In the genomic region with DNA sequence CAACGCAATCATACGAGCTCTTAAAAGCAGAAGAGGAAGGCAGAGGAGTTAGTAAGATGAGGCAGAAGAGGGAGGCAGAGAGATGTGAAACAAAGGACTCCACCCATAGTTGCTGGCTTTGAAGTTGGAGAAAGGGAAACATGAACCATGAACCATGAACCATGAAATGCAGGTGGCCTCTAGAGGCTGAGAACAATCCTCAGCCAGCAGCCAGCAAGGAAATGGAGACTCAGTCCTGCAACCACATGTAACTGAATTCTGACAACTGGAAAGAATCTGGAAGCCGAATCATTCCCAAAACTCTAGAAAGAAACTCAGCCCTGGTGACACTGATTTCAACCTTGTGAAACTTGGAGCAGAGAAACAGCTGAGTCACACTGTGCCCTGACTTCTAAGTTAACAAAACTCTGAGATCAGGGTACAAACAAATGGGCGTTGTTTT, we compare ENCODE assay signal across 8 cellular contexts. TPM values are rescaled to one million over a fixed set of nuclear protein-coding genes. Genes with fewer than 3 reads are reported as not detected.
DNase-seq lines count a peak whose midpoint lies in the region; TF ChIP-seq lines count a peak whose summit lies in the region.

No MANE protein-coding gene starts in this region.

- TF ChIP-seq CTCF in MCF 10A (IDR thresholded peaks at IDR 0.05; ENCODE audit: unreplicated experiment) (no peak), breast epithelium (IDR thresholded peaks at IDR 0.05) (no peak), MM.1S (IDR thresholded peaks at IDR 0.05; ENCODE audit: low read length) (peak; percentile 24), mammary epithelial cell (conservative IDR thresholded peaks at IDR 0.05 in 1 of 2, IDR thresholded peaks at IDR 0.05 in 1 of 2; ENCODE audit: extremely low read depth in 1 of 2, insufficient read depth in 1 of 2, low read depth in 1 of 2, low read length in 2 of 2) (no peak)

- H3K4ac ChIP-seq in trophoblast cell (ENCODE audit: low read depth, low read length): no peak overlapping the region

- no peaks in the 10 kb centered on the region for H3K4me1 Mint-ChIP-seq in MCF 10A (ENCODE audit: insufficient read depth, unreplicated experiment)

- H2BK12ac ChIP-seq in trophoblast cell (ENCODE audit: low read length): no peak overlapping the region

- H3K9me3 Mint-ChIP-seq in MCF 10A (ENCODE audit: unreplicated experiment): peaks cover 8% of the 10 kb centered on the region

- no peaks in the 10 kb centered on the region for H3K27me3 Mint-ChIP-seq in MCF 10A (ENCODE audit: insufficient read depth, unreplicated experiment)

- no peak overlapping the region for H3K4me3 ChIP-seq in breast epithelium
- H3K4me3 ChIP-seq in MM.1S (ENCODE audit: low read length): peak overlapping the region; percentile 6; the same call in 1 of the 2 replicates
- H3K4me3 ChIP-seq in mammary epithelial cell (replicated peaks in 1 of 3; ENCODE audit: insufficient read depth in 1 of 3, low read depth in 2 of 3, low read length in 3 of 3): no peak overlapping the region
- H3K4me3 ChIP-seq in trophoblast cell (ENCODE audit: low read depth, low read length): no peak overlapping the region
- H3K4me3 ChIP-seq in HAP-1: no peak overlapping the region

- no peak overlapping the region for H2AK5ac ChIP-seq in trophoblast cell (ENCODE audit: low read length)

- no peaks in the 10 kb centered on the region for H3K36me3 ChIP-seq in breast epithelium
- no peaks in the 10 kb centered on the region for H3K36me3 ChIP-seq in MM.1S (replicated peaks; ENCODE audit: insufficient read depth, low read length)
- H3K36me3 ChIP-seq in mammary epithelial cell (ENCODE audit: insufficient read depth, low read length): no peaks in the 10 kb centered on the region
- no peaks in the 10 kb centered on the region for H3K36me3 ChIP-seq in trophoblast cell (ENCODE audit: control insufficient read depth in 1 of 2, insufficient read depth in 2 of 2, low read length in 2 of 2)
- H3K36me3 ChIP-seq in HAP-1 (replicated peaks): no peaks in the 10 kb centered on the region

- peak overlapping the region in 1 of 2 donors; percentile 4 for H3K27ac ChIP-seq in breast epithelium
- H3K27ac ChIP-seq in MM.1S (ENCODE audit: low read length): peak overlapping the region; percentile 83; the same call in 1 of the 2 replicates
- peak overlapping the region; percentile 62 for H3K27ac ChIP-seq in mammary epithelial cell (ENCODE audit: insufficient read depth, low read depth, low read length)
- no peak overlapping the region for H3K27ac ChIP-seq in trophoblast cell (ENCODE audit: low read depth, low read length)

- peaks cover 24% of the 10 kb centered on the region for H3F3A ChIP-seq in MM.1S (ENCODE audit: insufficient read depth, low read length)

- peaks cover 6% of the 10 kb centered on the region for H3K79me1 ChIP-seq in trophoblast cell (ENCODE audit: low read length)

- CTCF ChIA-PET in MCF 10A (lab: Yijun Ruan, JAX): interaction anchor here (0.5 to 4.1 kb wide), 9 partner anchors 9 to 1457 kb away, joined by 3 to 32 read pairs (median 4); a partner anchor contains a TSS
- CTCF ChIA-PET in mammary epithelial cell (lab: Charles Lee; ENCODE audit: low non-redundant PET): no interaction called here

- H3K4me2 ChIP-seq in MM.1S (ENCODE audit: low read depth, low read length) (peak overlapping the region; percentile 79), mammary epithelial cell (ENCODE audit: insufficient read depth, low read depth, low read length) (peak overlapping the region; percentile 33), trophoblast cell (ENCODE audit: low read length) (no peak overlapping the region)

- POLR2A ChIA-PET in MCF 10A (lab: Yijun Ruan, JAX): interaction anchor here (0.9 to 2.4 kb wide), 7 partner anchors 9 to 42 kb away, joined by 3 to 14 read pairs (median 4); a partner anchor contains a TSS

- no peak overlapping the region for H3K18ac ChIP-seq in trophoblast cell (ENCODE audit: low read length)

- H3K9me2 ChIP-seq in MM.1S (replicated peaks; ENCODE audit: insufficient read depth, low read length): no peaks in the 10 kb centered on the region

- BruUV-seq in MCF 10A (replicated peaks; lab: Mats Ljungman, UMichigan) (no TSS peak), mammary epithelial cell (replicated peaks; lab: Mats Ljungman, UMichigan) (no TSS peak)

- H4K8ac ChIP-seq in trophoblast cell (ENCODE audit: low read depth, low read length): no peak overlapping the region

- H3K9me3 ChIP-seq in breast epithelium (no peaks in the 10 kb centered on the region), MM.1S (replicated peaks; ENCODE audit: insufficient read depth, low read length) (no peaks in the 10 kb centered on the region), mammary epithelial cell (replicated peaks; ENCODE audit: insufficient read depth, low read length) (no peaks in the 10 kb centered on the region), trophoblast cell (ENCODE audit: insufficient read depth, low read depth, low read length) (peaks cover 1% of the 10 kb centered on the region), HAP-1 (no peaks in the 10 kb centered on the region)

- no peaks in the 10 kb centered on the region for H4K20me1 ChIP-seq in MM.1S (ENCODE audit: insufficient read depth, low read length)
- H4K20me1 ChIP-seq in mammary epithelial cell (ENCODE audit: insufficient read depth, low read length): no peaks in the 10 kb centered on the region

- WGBS in mammary epithelial cell (ENCODE audit: low coverage, missing lambda C conversion rate): 86% methylated on average over 4 of the region's 4 CpGs
- WGBS in trophoblast cell (ENCODE audit: extremely low coverage, insufficient coverage, insufficient read length): no CpG with 5 or more reads among the region's 4 CpGs

- no peak overlapping the region for H2BK5ac ChIP-seq in trophoblast cell (ENCODE audit: low read depth, low read length, poor library complexity)

- H3K4me3 Mint-ChIP-seq in MCF 10A (ENCODE audit: unreplicated experiment): no peak overlapping the region

- peak; percentile 62 for DNase-seq in MCF 10A (ENCODE audit: unreplicated experiment)
- no peak for DNase-seq in breast epithelium (ENCODE audit: low spot score in 2 of 2)
- DNase-seq in H4 (ENCODE audit: low spot score): peak; percentile 52
- peak; percentile 58 for DNase-seq in MM.1S
- peak; percentile 74 for DNase-seq in mammary epithelial cell
- peak; percentile 21 to 56 for DNase-seq in trophoblast cell
- DNase-seq in cerebellar cortex (ENCODE audit: low spot score): no peak
- no peak for DNase-seq in HAP-1 (ENCODE audit: low spot score in 2 of 2)

- no peak for TF ChIP-seq POLR2A in breast epithelium (IDR thresholded peaks at IDR 0.05)

- no peaks in the 10 kb centered on the region for H3K27me3 ChIP-seq in breast epithelium
- H3K27me3 ChIP-seq in MM.1S (replicated peaks; ENCODE audit: insufficient read depth, low read length): no peaks in the 10 kb centered on the region
- H3K27me3 ChIP-seq in mammary epithelial cell (ENCODE audit: insufficient read depth, low read length): no peaks in the 10 kb centered on the region
- no peaks in the 10 kb centered on the region for H3K27me3 ChIP-seq in trophoblast cell (ENCODE audit: insufficient read depth, low read length)
- H3K27me3 ChIP-seq in HAP-1 (ENCODE audit: low read depth): peaks cover 30% of the 10 kb centered on the region

- H3K9ac ChIP-seq in MM.1S (ENCODE audit: low read length): peak overlapping the region; percentile 17; the same call in 1 of the 2 replicates
- H3K9ac ChIP-seq in mammary epithelial cell (ENCODE audit: insufficient read depth, low read length): peak overlapping the region; percentile 8
- H3K9ac ChIP-seq in trophoblast cell (ENCODE audit: low read length): no peak overlapping the region

- H3K79me2 ChIP-seq in MM.1S (ENCODE audit: low read length) (peaks cover 82% of the 10 kb centered on the region), mammary epithelial cell (ENCODE audit: insufficient read depth, low read length) (peaks cover 47% of the 10 kb centered on the region), trophoblast cell (ENCODE audit: control insufficient read depth, insufficient read depth, low read length, poor library complexity) (no peaks in the 10 kb centered on the region)

- H4K12ac ChIP-seq in trophoblast cell (ENCODE audit: low read depth, low read length): no peak overlapping the region

- no peaks in the 10 kb centered on the region for H3K36me3 Mint-ChIP-seq in MCF 10A (ENCODE audit: insufficient read depth, unreplicated experiment)

- no peak overlapping the region for H4K91ac ChIP-seq in trophoblast cell (ENCODE audit: low read depth, low read length)

- H2AFZ ChIP-seq in MM.1S (ENCODE audit: low read length) (no peak overlapping the region), mammary epithelial cell (ENCODE audit: low read depth, low read length) (peak overlapping the region; percentile 68), trophoblast cell (ENCODE audit: insufficient read depth, low read length, poor library complexity) (no peak overlapping the region)

- in situ Hi-C loops in mammary epithelial cell (cut with MboI; ENCODE audit: low sequenced_read_pairs in 2 of 2) (no loop called here), HAP-1 (cut with MboI; ENCODE audit: low sequenced_read_pairs) (no loop called here)

- no peak overlapping the region for H2BK120ac ChIP-seq in trophoblast cell (ENCODE audit: insufficient read depth, low read length, poor library complexity)

- no peak overlapping the region for H3K27ac Mint-ChIP-seq in MCF 10A (ENCODE audit: low read depth, unreplicated experiment)

- H3K23ac ChIP-seq in trophoblast cell (ENCODE audit: low read length): no peak overlapping the region

- no peak overlapping the region for H3K14ac ChIP-seq in trophoblast cell (ENCODE audit: low read length)

- dilution Hi-C loops in mammary epithelial cell (cut with HindIII; ENCODE audit: low sequenced_read_pairs): no loop called here

- H3K4me1 ChIP-seq in breast epithelium (no peaks in the 10 kb centered on the region), MM.1S (ENCODE audit: low read length) (peaks cover 39% of the 10 kb centered on the region), mammary epithelial cell (ENCODE audit: insufficient read depth, low read length) (peaks cover 36% of the 10 kb centered on the region), trophoblast cell (ENCODE audit: control insufficient read depth in 1 of 2, insufficient read depth in 2 of 2, low read length in 2 of 2) (peaks cover 0 to 11% of the 10 kb centered on the region in 2 experiments), HAP-1 (no peaks in the 10 kb centered on the region)

- intact Hi-C loops in MCF 10A (cut with micrococcal nuclease) (no loop called here), breast epithelium (cut with DNase I; ENCODE audit: low total_unique reads) (no loop called here), mammary epithelial cell (cut with micrococcal nuclease) (loop anchor here (1.0 to 2.0 kb wide), 2 partner anchors 9 to 42 kb away; no protein-coding TSS in a partner anchor)

RNA-seq across cellular contexts. Expression of a gene that starts 10.1 kb away (rescaled TPM):
- total RNA-seq in MCF 10A (2022) (3.8 and 4.9 TPM in 2 replicates), breast epithelium (10 to 100 TPM; 12.1 to 14.7 (median 14.4) TPM), mammary epithelial cell (10 to 100 TPM; 11.2 to 16.2 TPM)
- total RNA-seq in H4 (2014; rRNA removed; shearing (Covaris generic)): 22.2 and 25.7 TPM in 2 replicates
- polyA plus RNA-seq in mammary epithelial cell: 15.5 TPM
- 7.4 TPM for polyA minus RNA-seq in mammary epithelial cell
- 11.7 and 11.8 TPM in 2 replicates for polyA plus RNA-seq in trophoblast cell (2013)

Comparison
In these comparisons a context has a peak if more than half of its experiments do, and no peak if none do; other contexts are left out.
1. DNase-seq: peak in MCF 10A (single experiment), H4 (single experiment), MM.1S (single experiment), mammary epithelial cell (single experiment) and trophoblast cell (2 of 2); none in breast epithelium (0 of 2), cerebellar cortex (single experiment) and HAP-1 (0 of 2).